Comparison of ENCODE assay signal across 8 cellular contexts in the genomic region with DNA sequence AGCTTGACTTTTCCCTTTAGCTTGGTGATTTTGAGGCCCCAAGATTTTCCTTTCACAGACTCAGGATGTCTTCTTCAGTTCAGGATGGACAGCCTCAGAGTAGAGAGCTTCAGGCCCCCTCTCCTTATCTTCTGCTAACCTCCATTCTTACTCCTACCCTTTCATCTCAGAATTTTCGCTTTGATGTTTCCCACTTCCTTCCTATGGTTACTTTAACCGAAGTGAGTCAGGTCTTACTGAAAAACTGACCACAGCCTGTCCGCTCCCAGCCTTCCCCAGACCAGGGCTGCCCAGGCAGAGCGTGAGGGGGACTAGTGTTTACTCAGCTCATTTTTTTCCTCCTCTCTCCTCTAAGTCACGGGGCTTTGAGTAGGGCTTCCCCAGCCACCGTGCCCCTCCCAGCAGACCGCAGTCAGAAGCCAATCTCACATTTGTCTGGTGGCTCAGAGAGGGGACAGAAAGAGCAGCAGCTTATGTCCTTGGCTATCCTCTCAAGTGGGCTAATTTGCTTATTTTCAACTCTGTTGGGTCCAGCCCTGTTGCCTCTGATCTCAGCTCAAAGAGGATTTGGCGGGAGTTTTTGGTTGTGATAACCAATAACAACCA. TPM values are rescaled to one million over a fixed set of nuclear protein-coding genes. Genes with fewer than 3 reads are reported as not detected.
DNase-seq lines count a peak whose midpoint lies in the region; ATAC-seq and TF ChIP-seq lines count a peak whose summit lies in the region.

No MANE protein-coding gene starts in this region.

- peak; percentile 49 for ATAC-seq in GM18498 (IDR thresholded peaks at IDR 0.05; ENCODE audit: unreplicated experiment)
- ATAC-seq in HG02884 (IDR thresholded peaks at IDR 0.05; ENCODE audit: unreplicated experiment): peak; percentile 52
- 0 out of 2 replicates have a peak, but pooled peaks have one; percentile 51 for ATAC-seq in Panc1

- intact Hi-C loops in Panc1 (cut with micrococcal nuclease; ENCODE audit: unreplicated experiment): no loop called here

- CTCF ChIA-PET in Panc1 (lab: Charles Lee): no interaction called here

- in situ Hi-C loops in Panc1 (cut with HindIII; ENCODE audit: low pct_unique_long_range_greater_than_20kb, low sequenced_read_pairs): no loop called here

- H3K27ac ChIP-seq in Panc1 (ENCODE audit: low read length): no peak overlapping the region

- no TSS peak for BruUV-seq in Panc1 (replicated peaks; lab: Mats Ljungman, UMichigan)

- no peak overlapping the region for H3K4me3 ChIP-seq in Panc1 (ENCODE audit: low read depth in 2 of 2, low read length in 2 of 2)
- no peak overlapping the region for H3K4me3 ChIP-seq in kidney epithelial cell (ENCODE audit: low read depth, low read length)

- TF ChIP-seq CTCF in Panc1 (IDR thresholded peaks at IDR 0.05) (no peak), kidney epithelial cell (IDR thresholded peaks at IDR 0.05; ENCODE audit: insufficient read depth, low read length, poor library complexity, severe bottlenecking) (no peak)

- POLR2A ChIA-PET in Panc1 (lab: Charles Lee): no interaction called here

- H3K36me3 ChIP-seq in Panc1 (ENCODE audit: control insufficient read depth, insufficient read depth, low read length) (no peaks in the 10 kb centered on the region), kidney epithelial cell (ENCODE audit: control insufficient read depth, insufficient read depth, low read length) (no peaks in the 10 kb centered on the region)

- H3K4me1 ChIP-seq in Panc1 (ENCODE audit: control insufficient read depth, insufficient read depth, low read length): no peaks in the 10 kb centered on the region

- no peak for DNase-seq in Panc1 (ENCODE audit: low read depth, low spot score)
- peak; percentile 43 for DNase-seq in activated gamma-delta T cell (lab: John Stamatoyannopoulos, UW)
- peak; percentile 92 for DNase-seq in kidney epithelial cell (ENCODE audit: low read depth)
- DNase-seq in stimulated activated CD8-positive, alpha-beta memory T cell treated with anti-CD3 and anti-CD28 coated beads, Interleukin-15, amount 100 ng/mL, for 1 hour (ENCODE audit: low read depth): peak; percentile 35
- DNase-seq in NCI-H1105 (lab: John Stamatoyannopoulos, UW): no peak
- no peak for DNase-seq in germinal center (ENCODE audit: low spot score)

- peaks cover 8% of the 10 kb centered on the region for H3K27me3 ChIP-seq in Panc1 (ENCODE audit: control insufficient read depth, insufficient read depth, low read length)
- H3K27me3 ChIP-seq in kidney epithelial cell (ENCODE audit: control insufficient read depth, insufficient read depth, low read length): no peaks in the 10 kb centered on the region

- H3K9me3 ChIP-seq in Panc1 (ENCODE audit: control insufficient read depth, insufficient read depth, low read depth, low read length): no peaks in the 10 kb centered on the region

RNA-seq across cellular contexts. Expression of a gene that starts 4.2 kb away (rescaled TPM):
- total RNA-seq in Panc1 (2021; ENCODE audit: unreplicated experiment) (not detected), kidney epithelial cell (not detected in 2 replicates)
- polyA plus RNA-seq in Panc1 (2012; ENCODE audit: insufficient read length): not detected

RNA-seq across cellular contexts. Expression of a gene that starts 5.9 kb away (rescaled TPM):
- total RNA-seq in Panc1 (2021; ENCODE audit: unreplicated experiment): not detected
- not detected for polyA plus RNA-seq in Panc1 (2012; ENCODE audit: insufficient read length)
- not detected in 2 replicates for total RNA-seq in kidney epithelial cell

Comparison
In these comparisons a context has a peak if more than half of its experiments do, and no peak if none do; other contexts are left out.
1. DNase-seq: peak in activated gamma-delta T cell (single experiment), kidney epithelial cell (single experiment) and stimulated activated CD8-positive, alpha-beta memory T cell treated with anti-CD3 and anti-CD28 coated beads, Interleukin-15, amount 100 ng/mL, for 1 hour (single experiment); none in Panc1 (single experiment), NCI-H1105 (single experiment) and germinal center (single experiment).
2. Peak in every context shown above with its lines, with median percentiles within 50 percentile points of each other: ATAC-seq.